9 cellular contexts compared by ENCODE assay signal in genomic region chr5:126508251-126508961, GRCh38.
DNase-seq lines count a peak whose midpoint lies in the region; ATAC-seq, FAIRE-seq and TF ChIP-seq lines count a peak whose summit lies in the region.
"Had no signal": no experiment of that assay in that cellular context is flagged by ENCODE, and none has a peak within 500 bp of the region (broad histone marks: within the 10 kb centered on the region; RNA-seq: fewer than 3 reads in every experiment).

No MANE protein-coding gene starts in this region.

- no peak for FAIRE-seq in D721Med (lab: Jason Lieb, UNC)

- H3K9me3 ChIP-seq in muscle layer of duodenum (ENCODE audit: control insufficient read depth in 1 of 2, low read length in 2 of 2), result no peaks in the 10 kb centered on the region

- no peak for ATAC-seq in GM21526 (IDR thresholded peaks at IDR 0.05; ENCODE audit: low FRiP score, unreplicated experiment)

- TF ChIP-seq CTCF in KMS-11 (conservative IDR thresholded peaks at IDR 0.05; ENCODE audit: low read depth, low read length), result no peak
- TF ChIP-seq CTCF in D721Med (IDR thresholded peaks at IDR 0.05; ENCODE audit: insufficient read depth, missing control alignments), result no peak

- no peaks in the 10 kb centered on the region for H3K36me3 ChIP-seq in ACC112 (ENCODE audit: insufficient read depth, low read length)
- H3K36me3 ChIP-seq in KMS-11 (ENCODE audit: insufficient read depth), result no peaks in the 10 kb centered on the region
- no peaks in the 10 kb centered on the region for H3K36me3 ChIP-seq in muscle layer of duodenum (ENCODE audit: control insufficient read depth in 1 of 2, insufficient read depth in 2 of 2, low read length in 2 of 2)

- H3K4me1 ChIP-seq in ACC112 (ENCODE audit: control insufficient read depth, insufficient read depth, low read length, unreplicated experiment) (peaks cover 34% of the 10 kb centered on the region), KMS-11 (ENCODE audit: low read depth, poor library complexity, severe bottlenecking) (peaks cover 46% of the 10 kb centered on the region), muscle layer of duodenum (ENCODE audit: control insufficient read depth in 1 of 2, insufficient read depth in 2 of 2, low read length in 2 of 2) (peaks cover 0 to 5% of the 10 kb centered on the region in 2 donors)

- peak overlapping the region; percentile 12; the same call in 1 of the 2 replicates for H3K9ac ChIP-seq in KMS-11

- H2AFZ ChIP-seq in ACC112 (ENCODE audit: low read length, unreplicated experiment) (peak overlapping the region; percentile 87), KMS-11 (ENCODE audit: low read depth) (peak overlapping the region; percentile 43)

- DNase-seq in astrocyte of the hippocampus (ENCODE audit: low read depth, low spot score) (peak; percentile 29), anterior cingulate cortex (lab: John Stamatoyannopoulos, UW) (no peak), cerebellar cortex (ENCODE audit: low spot score) (no peak), D721Med (ENCODE audit: insufficient read length, low spot score) (no peak)

- H3K79me2 ChIP-seq in ACC112 (ENCODE audit: control insufficient read depth, insufficient read depth, low read length, unreplicated experiment), result no peaks in the 10 kb centered on the region
- H3K79me2 ChIP-seq in KMS-11 (ENCODE audit: insufficient read depth, low read depth), result no peaks in the 10 kb centered on the region

- H3K27me3 ChIP-seq in ACC112 (ENCODE audit: insufficient read depth, low read length) (no peaks in the 10 kb centered on the region), KMS-11 (ENCODE audit: insufficient read depth, low read depth) (no peaks in the 10 kb centered on the region), muscle layer of duodenum (ENCODE audit: low read depth, low read length) (no peaks in the 10 kb centered on the region)

- H3K4me3 ChIP-seq in ACC112 (ENCODE audit: low read depth, low read length), result peak overlapping the region; percentile 27; the same call in 1 of the 2 replicates
- no peak overlapping the region for H3K4me3 ChIP-seq in KMS-11 (IDR thresholded peaks at IDR 0.05; ENCODE audit: insufficient read depth, low read depth, low read length)
- no peak overlapping the region for H3K4me3 ChIP-seq in muscle layer of duodenum (ENCODE audit: low read depth in 1 of 2, low read length in 2 of 2)

- H4K20me1 ChIP-seq in KMS-11 (ENCODE audit: insufficient read depth), result no peaks in the 10 kb centered on the region

- H3K4me2 ChIP-seq in KMS-11, result peak overlapping the region; percentile 32

- H3K27ac ChIP-seq in ACC112 (ENCODE audit: low read depth, low read length) (peak overlapping the region; percentile 83), KMS-11 (peak overlapping the region; percentile 75), muscle layer of duodenum (ENCODE audit: low read length) (peak overlapping the region; percentile 69)
- H3K27ac ChIP-seq: RWPE1 had no signal
